Comparison of ENCODE assay signal across 10 cellular contexts in genomic region chr12:90013409-90013808, GRCh38.
A peak's percentile ranks its signal among the peaks of the same experiment; 100 is the strongest.
DNase-seq lines count a peak whose midpoint lies in the region; ATAC-seq lines count a peak whose summit lies in the region.
"Had no signal": no experiment of that assay in that cellular context is flagged by ENCODE, and none has a peak within 500 bp of the region (broad histone marks: within the 10 kb centered on the region; RNA-seq: fewer than 3 reads in every experiment).

No MANE protein-coding gene starts in this region.

- H3K18ac ChIP-seq in trophoblast cell (ENCODE audit: low read length): no peak overlapping the region

- no peaks in the 10 kb centered on the region for H3K36me3 ChIP-seq in trophoblast cell (ENCODE audit: control insufficient read depth in 1 of 2, insufficient read depth in 2 of 2, low read length in 2 of 2)
- H3K36me3 ChIP-seq: ascending aorta, lower lobe of right lung had no signal

- H4K91ac ChIP-seq in trophoblast cell (ENCODE audit: low read depth, low read length): peak overlapping the region; percentile 62

- peaks cover 18% of the 10 kb centered on the region for H3K4me1 Mint-ChIP-seq in T-helper 17 cell

- no peak overlapping the region for H4K8ac ChIP-seq in trophoblast cell (ENCODE audit: low read depth, low read length)

- H3K23ac ChIP-seq in trophoblast cell (ENCODE audit: low read length): no peak overlapping the region

- no peaks in the 10 kb centered on the region for H3K79me2 ChIP-seq in trophoblast cell (ENCODE audit: control insufficient read depth, insufficient read depth, low read length, poor library complexity)

- ATAC-seq in HG02840 (IDR thresholded peaks at IDR 0.05; ENCODE audit: low FRiP score, unreplicated experiment) (peak; percentile 59), T-helper 17 cell (peak; percentile 76)

- no peaks in the 10 kb centered on the region for H3K27me3 Mint-ChIP-seq in T-helper 17 cell

- H2BK120ac ChIP-seq in trophoblast cell (ENCODE audit: insufficient read depth, low read length, poor library complexity): peak overlapping the region; percentile 11

- H3K27ac Mint-ChIP-seq in T-helper 17 cell: peak overlapping the region; percentile 73

- H4K12ac ChIP-seq in trophoblast cell (ENCODE audit: low read depth, low read length): no peak overlapping the region

- H3K27me3 ChIP-seq in trophoblast cell (ENCODE audit: insufficient read depth, low read length): no peaks in the 10 kb centered on the region
- H3K27me3 ChIP-seq: ascending aorta had no signal

- peak overlapping the region; percentile 1 for H2BK5ac ChIP-seq in trophoblast cell (ENCODE audit: low read depth, low read length, poor library complexity)

- no peak overlapping the region for H2AK5ac ChIP-seq in trophoblast cell (ENCODE audit: low read length)

- H3K4me3 Mint-ChIP-seq in T-helper 17 cell: no peak overlapping the region

- H2AFZ ChIP-seq in trophoblast cell (ENCODE audit: insufficient read depth, low read length, poor library complexity): no peak overlapping the region

- H3K27ac ChIP-seq in trophoblast cell (ENCODE audit: low read depth, low read length): no peak overlapping the region
- H3K27ac ChIP-seq: ascending aorta, lower lobe of right lung had no signal

- H3K4me3 ChIP-seq in trophoblast cell (ENCODE audit: low read depth, low read length): no peak overlapping the region
- H3K4me3 ChIP-seq: ascending aorta, lower lobe of right lung had no signal

- H3K9ac ChIP-seq in trophoblast cell (ENCODE audit: low read length): no peak overlapping the region

- H3K4ac ChIP-seq in trophoblast cell (ENCODE audit: low read depth, low read length): no peak overlapping the region

- no peak overlapping the region for H3K4me2 ChIP-seq in trophoblast cell (ENCODE audit: low read length)

- peaks cover 2% of the 10 kb centered on the region for H3K36me3 Mint-ChIP-seq in T-helper 17 cell (ENCODE audit: low read depth)

- H3K4me1 ChIP-seq in trophoblast cell (ENCODE audit: control insufficient read depth in 1 of 2, insufficient read depth in 2 of 2, low read length in 2 of 2): no peaks in the 10 kb centered on the region
- H3K4me1 ChIP-seq: ascending aorta, lower lobe of right lung had no signal

- H3K9me3 ChIP-seq in T-helper 17 cell (ENCODE audit: control insufficient read depth, low read length, poor library complexity, severe bottlenecking): no peaks in the 10 kb centered on the region
- H3K9me3 ChIP-seq in trophoblast cell (ENCODE audit: insufficient read depth, low read depth, low read length): no peaks in the 10 kb centered on the region
- H3K9me3 ChIP-seq: ascending aorta, lower lobe of right lung had no signal

- DNase-seq in NCI-H1092 treated with DMSO at 0.1 percent for 48 hours (lab: John Stamatoyannopoulos, UW): peak; percentile 3
- DNase-seq in NCI-H1092 (lab: John Stamatoyannopoulos, UW): no peak
- no peak for DNase-seq in T-helper 17 cell
- no peak for DNase-seq in trophoblast cell
- no peak for DNase-seq in DMS114 treated with DMSO at 0.1 percent for 48 hours (lab: John Stamatoyannopoulos, UW; ENCODE audit: unreplicated experiment)
- DNase-seq in T1000 (lab: John Stamatoyannopoulos, UW): no peak
- DNase-seq in NCI-H1105 (lab: John Stamatoyannopoulos, UW): no peak
- DNase-seq: lower lobe of right lung had no signal

- no peak overlapping the region for H3K14ac ChIP-seq in trophoblast cell (ENCODE audit: low read length)

- peaks cover 8% of the 10 kb centered on the region for H3K79me1 ChIP-seq in trophoblast cell (ENCODE audit: low read length)

- peak overlapping the region; percentile 20 for H2BK12ac ChIP-seq in trophoblast cell (ENCODE audit: low read length)
